ENCODE assay signal across 1 cellular context in the genomic region with DNA sequence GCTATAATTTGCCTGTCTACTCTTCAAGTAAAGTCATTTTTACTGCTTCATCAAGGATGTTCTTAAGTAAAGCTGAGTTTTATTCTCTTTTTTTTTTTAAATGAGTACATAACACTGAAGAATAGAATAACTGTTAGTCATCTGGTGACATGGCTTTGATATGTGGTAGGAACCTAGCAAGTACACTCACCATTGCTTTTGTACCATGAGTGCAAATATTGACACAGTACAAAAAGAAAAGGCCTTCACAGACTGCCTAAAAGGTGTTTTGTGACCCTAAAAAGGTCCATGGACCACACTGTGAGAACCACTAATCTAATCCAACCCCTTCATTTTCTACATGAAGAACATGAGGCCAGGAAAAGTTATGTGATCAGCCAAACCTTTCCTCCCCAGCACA.
TF ChIP-seq lines count a peak whose summit lies in the region.

No MANE protein-coding gene starts in this region.

TF ChIP-seq in A549, 52 proteins besides CTCF, POLR2A, EP300 and RAD21 (continued from another document):
- TF ChIP-seq HOXB5 (CRISPR knock-in tag; IDR thresholded peaks at IDR 0.05) (no peak), GATA3 (IDR thresholded peaks at IDR 0.05; ENCODE audit: borderline replicate concordance) (no peak), KDM1A (IDR thresholded peaks at IDR 0.05; ENCODE audit: low read depth) (no peak)
